In genomic region chr15:85792872-85793621, GRCh38 we compare ENCODE assay signal across 9 cellular contexts. TPM values are rescaled to one million over a fixed set of nuclear protein-coding genes. Genes with fewer than 3 reads are reported as not detected.
DNase-seq lines count a peak whose midpoint lies in the region; ATAC-seq, FAIRE-seq and TF ChIP-seq lines count a peak whose summit lies in the region.
"Had no signal": no experiment of that assay in that cellular context is flagged by ENCODE, and none has a peak within 500 bp of the region (broad histone marks: within the 10 kb centered on the region; RNA-seq: fewer than 3 reads in every experiment).

No MANE protein-coding gene starts in this region.

- peaks cover 8% of the 10 kb centered on the region for H3K23me2 ChIP-seq in H9 (ENCODE audit: insufficient read length, low read depth, low read length, poor library complexity, severe bottlenecking)

- H2BK12ac ChIP-seq in H9 (ENCODE audit: insufficient read length, low read depth, low read length) = no peak overlapping the region

- peak overlapping the region; percentile 88 to 96 for H3K4me3 Mint-ChIP-seq in H9
- H3K4me3 Mint-ChIP-seq in activated CD4-positive, alpha-beta memory T cell treated with anti-CD3 and anti-CD28 coated beads, Interleukin-2, amount 10 ng/mL, durations not matched to agents 7 days and 5 days = peak overlapping the region; percentile 79

- H3K4me2 ChIP-seq in H9 (ENCODE audit: insufficient read depth, insufficient read length, low read length) (peak overlapping the region; percentile 85), hepatocyte (peak overlapping the region; percentile 93)

- H3K4ac ChIP-seq in H9 (ENCODE audit: low read depth, low read length) = no peak overlapping the region

- H3K27ac Mint-ChIP-seq in H9 = no peak overlapping the region; a peak in 2 of 7 replicates
- peak overlapping the region; percentile 66 for H3K27ac Mint-ChIP-seq in activated CD4-positive, alpha-beta memory T cell treated with anti-CD3 and anti-CD28 coated beads, Interleukin-2, amount 10 ng/mL, durations not matched to agents 7 days and 5 days

- H3T11ph ChIP-seq in H9 (ENCODE audit: low read length) = no peak overlapping the region

- H2BK15ac ChIP-seq in H9 (ENCODE audit: low read depth, low read length) = no peak overlapping the region

- no peak overlapping the region for H3K23ac ChIP-seq in H9 (ENCODE audit: insufficient read length, low read depth, low read length)

- H3K9me2 ChIP-seq in hepatocyte (replicated peaks; ENCODE audit: insufficient read depth) = no peaks in the 10 kb centered on the region

- H4K8ac ChIP-seq in H9 (replicated peaks; ENCODE audit: insufficient read length, low read depth, low read length) = no peak overlapping the region

- no peak overlapping the region for H4K91ac ChIP-seq in H9 (ENCODE audit: insufficient read length, low read depth, low read length)

- no peak overlapping the region for H2BK20ac ChIP-seq in H9 (ENCODE audit: low read depth, low read length, poor library complexity, severe bottlenecking)

- no peak for FAIRE-seq in pancreas (lab: Jason Lieb, UNC)

- H3K27ac ChIP-seq in H9 (ENCODE audit: insufficient read length, low read depth, low read length) (no peak overlapping the region), hepatocyte (no peak overlapping the region), pancreas (peak overlapping the region in 1 of 4 donors; percentile 17)
- H3K27ac ChIP-seq: HL-60 had no signal

- no peaks in the 10 kb centered on the region; a peak in 1 of 5 replicates for H3K9me3 Mint-ChIP-seq in H9
- no peaks in the 10 kb centered on the region for H3K9me3 Mint-ChIP-seq in activated CD4-positive, alpha-beta memory T cell treated with anti-CD3 and anti-CD28 coated beads, Interleukin-2, amount 10 ng/mL, durations not matched to agents 7 days and 5 days

- H2BK120ac ChIP-seq in H9 (ENCODE audit: low read depth, low read length, poor library complexity, severe bottlenecking) = no peak overlapping the region

- peaks cover 5 to 9% (median 7%) of the 10 kb centered on the region in 3 experiments for H3K36me3 Mint-ChIP-seq in H9 (ENCODE audit: insufficient read depth in 1 of 3, low read depth in 3 of 3)
- H3K36me3 Mint-ChIP-seq in activated CD4-positive, alpha-beta memory T cell treated with anti-CD3 and anti-CD28 coated beads, Interleukin-2, amount 10 ng/mL, durations not matched to agents 7 days and 5 days (ENCODE audit: low read depth) = peaks cover 2% of the 10 kb centered on the region

- peaks cover 22% of the 10 kb centered on the region; the same call in 1 of the 2 replicates for H3K79me2 ChIP-seq in H9 (ENCODE audit: insufficient read depth, low read length)
- peaks cover 63% of the 10 kb centered on the region for H3K79me2 ChIP-seq in hepatocyte

- no peaks in the 10 kb centered on the region for H3K36me3 ChIP-seq in hepatocyte (replicated peaks; ENCODE audit: insufficient read depth, low read depth)
- no peaks in the 10 kb centered on the region for H3K36me3 ChIP-seq in pancreas

- TF ChIP-seq CTCF in H9 (conservative IDR thresholded peaks at IDR 0.05) (no peak), hepatocyte (IDR thresholded peaks at IDR 0.05; ENCODE audit: poor library complexity) (no peak), pancreas (IDR thresholded peaks at IDR 0.05) (no peak)

- CTCF ChIA-PET in activated CD4-positive, alpha-beta memory T cell treated with anti-CD3 and anti-CD28 coated beads, Interleukin-2, amount 10 ng/mL, durations not matched to agents 7 days and 5 days (lab: Charles Lee) = interaction anchor here (0.8 to 1.2 kb wide), 2 partner anchors 47 to 63 kb away, joined by 3 to 4 read pairs; no protein-coding TSS in a partner anchor

- no peak overlapping the region for H2BK5ac ChIP-seq in H9 (ENCODE audit: insufficient read length, low read length)

- DNase-seq in H9 (no peak), hepatocyte (ENCODE audit: low spot score) (no peak), pancreas (no peak), DMS 273 treated with DMSO at 0.1 percent for 48 hours (lab: John Stamatoyannopoulos, UW) (no peak), GDM1 (lab: John Stamatoyannopoulos, UW) (no peak)
- peak; percentile 56 for DNase-seq in activated CD4-positive, alpha-beta memory T cell treated with anti-CD3 and anti-CD28 coated beads, Interleukin-2, amount 10 ng/mL, durations not matched to agents 7 days and 5 days
- peak; percentile 30 for DNase-seq in stimulated activated CD4-positive, alpha-beta T cell treated with anti-CD3 and anti-CD28 coated beads, Interleukin-4, amount 100 ng/mL, for 24 hours

- peaks cover 45 to 55% of the 10 kb centered on the region in 2 experiments for H3K4me1 Mint-ChIP-seq in H9
- peaks cover 32% of the 10 kb centered on the region for H3K4me1 Mint-ChIP-seq in activated CD4-positive, alpha-beta memory T cell treated with anti-CD3 and anti-CD28 coated beads, Interleukin-2, amount 10 ng/mL, durations not matched to agents 7 days and 5 days

- H3K4me1 ChIP-seq in H9 (ENCODE audit: insufficient read depth, low read length) (no peaks in the 10 kb centered on the region; the same call in 1 of the 2 replicates), hepatocyte (ENCODE audit: insufficient read depth) (peaks cover 6% of the 10 kb centered on the region), pancreas (peaks cover 5 to 9% (median 6%) of the 10 kb centered on the region in 3 donors)

- H3K4me3 ChIP-seq in hepatocyte (peak overlapping the region; percentile 89), pancreas (peak overlapping the region in 1 of 4 donors; percentile 79)

- H3K79me1 ChIP-seq in H9 (ENCODE audit: insufficient read depth, low read depth, low read length, poor library complexity, severe bottlenecking) = peaks cover 8% of the 10 kb centered on the region

- H2AFZ ChIP-seq in H9 (ENCODE audit: low read length) = no peak overlapping the region
- H2AFZ ChIP-seq in hepatocyte = no peak overlapping the region

- intact Hi-C loops in pancreas (cut with DNase I) = loop anchor here in 1 of 3 donors (5.0 kb wide), 1 partner anchor 39 kb away; no protein-coding TSS in a partner anchor

- no CpG with 5 or more reads among the region's 14 CpGs for WGBS in H9 (ENCODE audit: extremely low coverage, insufficient read length, low lambda C conversion rate)
- 74% methylated on average over 14 of the region's 14 CpGs for WGBS in hepatocyte (ENCODE audit: low lambda C conversion rate, missing lambda C conversion rate)
- WGBS in pancreas, 2 donors = 68 to 71% methylated on average over 14 of the region's 14 CpGs

- H3K27me3 ChIP-seq in H9 (ENCODE audit: insufficient read depth, low read length) (no peaks in the 10 kb centered on the region), hepatocyte (no peaks in the 10 kb centered on the region), pancreas (no peaks in the 10 kb centered on the region)

- no peak overlapping the region for H3K18ac ChIP-seq in H9 (ENCODE audit: insufficient read length, low read depth, low read length)

- POLR2A ChIA-PET in activated CD4-positive, alpha-beta memory T cell treated with anti-CD3 and anti-CD28 coated beads, Interleukin-2, amount 10 ng/mL, durations not matched to agents 7 days and 5 days (lab: Charles Lee) = interaction anchor here (1.1 to 2.4 kb wide), 8 partner anchors 7 to 210 kb away, joined by 3 to 8 read pairs (median 4); no protein-coding TSS in a partner anchor

- no peak overlapping the region for H4K5ac ChIP-seq in H9 (ENCODE audit: insufficient read length, low read depth, low read length)

- H4K20me1 ChIP-seq in H9 (ENCODE audit: control insufficient read depth, insufficient read depth, insufficient read length) (no peaks in the 10 kb centered on the region), hepatocyte (ENCODE audit: insufficient read depth, poor library complexity, severe bottlenecking) (peaks cover 5% of the 10 kb centered on the region)

- no peak overlapping the region for H3K14ac ChIP-seq in H9 (ENCODE audit: insufficient read depth, low read length)

- H2AK5ac ChIP-seq in H9 (ENCODE audit: insufficient read length, low read length) = no peak overlapping the region

- no peak overlapping the region for H3K56ac ChIP-seq in H9 (ENCODE audit: insufficient read length, low read depth, low read length)

- peaks cover 16% of the 10 kb centered on the region for H3K27me3 Mint-ChIP-seq in H9 (ENCODE audit: low read depth)
- peaks cover 2% of the 10 kb centered on the region for H3K27me3 Mint-ChIP-seq in activated CD4-positive, alpha-beta memory T cell treated with anti-CD3 and anti-CD28 coated beads, Interleukin-2, amount 10 ng/mL, durations not matched to agents 7 days and 5 days

- H3K9ac ChIP-seq in H9 (ENCODE audit: extremely low read depth, insufficient read length, low read length) = peak overlapping the region; percentile 51

- H3K9me3 ChIP-seq in H9 (ENCODE audit: control insufficient read depth, low read depth, low read length) (no peaks in the 10 kb centered on the region), hepatocyte (ENCODE audit: low read depth) (no peaks in the 10 kb centered on the region), pancreas (no peaks in the 10 kb centered on the region)

- no peak for ATAC-seq in pancreas
- no peak for ATAC-seq in HG03045 (IDR thresholded peaks at IDR 0.05; ENCODE audit: unreplicated experiment)

RNA-seq across cellular contexts. Expression of gene KLHL25, which starts 1.7 kb away (rescaled TPM):
- 18.2 and 18.4 TPM in 2 replicates for total RNA-seq in H9 (2021)
- total RNA-seq in activated CD4-positive, alpha-beta memory T cell treated with anti-CD3 and anti-CD28 coated beads, Interleukin-2, amount 10 ng/mL, durations not matched to agents 7 days and 5 days = 1 to 10 TPM; 4.3 to 4.4 TPM
- total RNA-seq in hepatocyte = 5.9 and 10.0 TPM in 2 replicates
- 3.7 and 3.9 TPM in 2 replicates for polyA plus RNA-seq in hepatocyte
- 1 to 10 TPM in 5 of 6 donors, under 1 TPM in 1; 0.93 to 2.6 (median 1.3) TPM for total RNA-seq in pancreas
- polyA plus RNA-seq in pancreas = 1 to 10 TPM; 2.6 to 3.3 TPM

Comparison
In these comparisons a context has a peak if more than half of its experiments do, and no peak if none do; other contexts are left out.
1. DNase-seq: peak in activated CD4-positive, alpha-beta memory T cell treated with anti-CD3 and anti-CD28 coated beads, Interleukin-2, amount 10 ng/mL, durations not matched to agents 7 days and 5 days (single experiment) and stimulated activated CD4-positive, alpha-beta T cell treated with anti-CD3 and anti-CD28 coated beads, Interleukin-4, amount 100 ng/mL, for 24 hours (single experiment); none in H9 (single experiment), hepatocyte (single experiment), pancreas (0 of 6), DMS 273 treated with DMSO at 0.1 percent for 48 hours (single experiment) and GDM1 (single experiment).